In the genomic region with DNA sequence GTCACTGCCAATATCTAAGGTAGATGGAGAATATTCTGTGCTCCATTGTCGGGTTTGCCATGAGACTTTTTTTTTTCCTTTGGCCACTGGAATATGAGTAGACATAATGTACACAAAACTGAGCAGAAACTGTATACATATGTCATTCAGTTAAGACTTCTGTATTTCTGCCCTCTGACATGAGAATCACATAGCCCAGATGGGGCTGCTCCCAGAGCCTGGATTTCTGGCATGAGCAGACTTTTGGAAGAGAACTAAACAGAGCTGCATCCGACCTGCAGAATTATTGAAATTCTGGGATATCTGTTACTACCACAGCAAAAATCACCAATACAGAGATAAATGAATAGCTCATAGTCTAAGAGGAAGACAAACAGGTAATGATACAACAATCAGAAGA, we compare ENCODE assay signal across 8 cellular contexts.
"Had no signal": no experiment of that assay in that cellular context is flagged by ENCODE, and none has a peak within 500 bp of the region (broad histone marks: within the 10 kb centered on the region; RNA-seq: fewer than 3 reads in every experiment).

No MANE protein-coding gene starts in this region.

- H3K4me1 ChIP-seq: HAP-1 had no signal

- H3K4me3 ChIP-seq: GM23248, HAP-1 had no signal

- DNase-seq: GM23248, GOT3, H7, HFFc6 had no signal

- ATAC-seq: HCT116, HepG2 had no signal

- H3K36me3 ChIP-seq: HAP-1 had no signal

- H3K27ac ChIP-seq: GM23248, HL-60 had no signal

- H3K9me3 ChIP-seq: HAP-1 had no signal
